In the genomic region with DNA sequence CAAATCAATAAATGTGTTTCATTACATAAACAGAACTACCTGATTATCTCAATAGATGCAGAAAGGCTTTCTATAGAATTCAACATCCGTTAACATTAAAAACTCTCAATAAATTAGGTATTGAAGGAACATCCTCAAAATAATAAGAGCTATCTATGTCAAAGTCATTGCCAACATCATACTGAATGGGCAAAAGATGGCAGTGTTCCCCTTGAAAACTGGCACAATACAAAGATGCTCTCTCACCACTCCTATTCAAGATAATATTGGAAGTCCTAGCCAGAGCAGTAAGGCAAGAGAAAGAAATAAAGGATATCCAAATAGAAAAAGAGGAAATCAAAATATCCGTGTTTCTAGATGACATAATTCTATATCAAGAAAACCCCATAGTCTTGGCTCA, we compare ENCODE assay signal across 16 cellular contexts.
"Had no signal": no experiment of that assay in that cellular context is flagged by ENCODE, and none has a peak within 500 bp of the region (broad histone marks: within the 10 kb centered on the region; RNA-seq: fewer than 3 reads in every experiment).

No MANE protein-coding gene starts in this region.

- H3K27ac ChIP-seq: brain microvascular endothelial cell, heart left ventricle, psoas muscle had no signal

- H3K4me3 ChIP-seq: heart left ventricle, psoas muscle had no signal

- ATAC-seq: heart left ventricle; left lobe of liver; natural killer cell treated with Interleukin-12 subunit alpha and Interleukin-12 subunit beta and Interleukin-15 and Interleukin-18, amount 100 ng/mL, for 72 hours; psoas muscle; sciatic nerve had no signal

- DNase-seq: activated CD4-positive, alpha-beta T cell treated with anti-CD3 and anti-CD28 coated beads, Interleukin-2, amount 50 U/mL, for 48 hours; activated CD4-positive, CD25-positive, alpha-beta regulatory T cell treated with anti-CD3 and anti-CD28 coated beads, Interleukin-2, amount 50 U/mL, for 72 hours; activated gamma-delta T cell; activated T-cell treated with anti-CD3 and anti-CD28 coated beads, Interleukin-2, amount 50 U/mL, for 48 hours; brain microvascular endothelial cell; cerebellar nuclear complex; heart left ventricle; mesenchymal stem cell; occipital lobe; psoas muscle; stimulated activated CD4-positive, alpha-beta T cell treated with anti-CD3 and anti-CD28 coated beads, Interleukin-12 subunit alpha, Interleukin-12 subunit beta, amount 100 ng/mL, for 4 hours; stimulated activated naive CD4-positive, alpha-beta T cell; trophoblast cell had no signal

- H3K4me1 ChIP-seq: heart left ventricle, psoas muscle had no signal

- H3K36me3 ChIP-seq: brain microvascular endothelial cell, heart left ventricle had no signal

- H3K27me3 ChIP-seq: brain microvascular endothelial cell had no signal
